ENCODE assay signal across 8 cellular contexts in genomic region chr7:75092892-75093249, GRCh38. TPM values are rescaled to one million over a fixed set of nuclear protein-coding genes. Genes with fewer than 3 reads are reported as not detected.
DNase-seq lines count a peak whose midpoint lies in the region; ATAC-seq and TF ChIP-seq lines count a peak whose summit lies in the region.
"Not testable (repeated sequence)": the region's sequence is repeated elsewhere in the genome, so short reads cannot be mapped to it uniquely, and the experiment has no call there.

No MANE protein-coding gene starts in this region.

- H3K4me1 ChIP-seq in CD4-positive, CD25-positive, alpha-beta regulatory T cell (ENCODE audit: control insufficient read depth, insufficient read depth, low read length, poor library complexity, severe bottlenecking); gastroesophageal sphincter; neuron (ENCODE audit: insufficient read depth, low read length): not testable (repeated sequence)

- not testable (repeated sequence) for H3K36me3 ChIP-seq in CD4-positive, CD25-positive, alpha-beta regulatory T cell (ENCODE audit: control insufficient read depth, insufficient read depth, low read length); gastroesophageal sphincter; neuron (ENCODE audit: insufficient read depth, low read length)

- ATAC-seq in CD4-positive, CD25-positive, alpha-beta regulatory T cell (ENCODE audit: low read depth in 2 of 2): peak; percentile 98 to 99
- peak; percentile 95 for ATAC-seq in GM21390 (IDR thresholded peaks at IDR 0.05; ENCODE audit: unreplicated experiment)
- peak; percentile 90 for ATAC-seq in HG03196 (IDR thresholded peaks at IDR 0.05; ENCODE audit: unreplicated experiment)
- peak; percentile 99 for ATAC-seq in gastroesophageal sphincter

- H3K4me3 ChIP-seq in CD4-positive, CD25-positive, alpha-beta regulatory T cell (ENCODE audit: low read depth, low read length): not testable (repeated sequence)
- H3K4me3 ChIP-seq in gastroesophageal sphincter: peak overlapping the region; percentile 46 to 62
- H3K4me3 ChIP-seq in neuron (ENCODE audit: low read length): peak overlapping the region; percentile 48

- H3K4me1 Mint-ChIP-seq in CD4-positive, CD25-positive, alpha-beta regulatory T cell; activated naive CD4-positive, alpha-beta T cell treated with anti-CD3 and anti-CD28 coated beads, Interleukin-2, amount 10 ng/mL, durations not matched to agents 7 days and 5 days: not testable (repeated sequence)

- not testable (repeated sequence) for TF ChIP-seq CTCF in gastroesophageal sphincter (IDR thresholded peaks at IDR 0.05)

- not testable (repeated sequence) for H3K9me3 ChIP-seq in CD4-positive, CD25-positive, alpha-beta regulatory T cell (ENCODE audit: control insufficient read depth in 2 of 2, low read length in 2 of 2); gastroesophageal sphincter; neuron (ENCODE audit: low read length)

- H3K27ac ChIP-seq in CD4-positive, CD25-positive, alpha-beta regulatory T cell (ENCODE audit: insufficient read depth, low read length, poor library complexity, severe bottlenecking): peak overlapping the region; percentile 78
- peak overlapping the region; percentile 81 to 99 (median 92) for H3K27ac ChIP-seq in gastroesophageal sphincter

- not testable (repeated sequence) for H3K36me3 Mint-ChIP-seq in CD4-positive, CD25-positive, alpha-beta regulatory T cell; activated naive CD4-positive, alpha-beta T cell treated with anti-CD3 and anti-CD28 coated beads, Interleukin-2, amount 10 ng/mL, durations not matched to agents 7 days and 5 days

- not testable (repeated sequence) for H3K27me3 Mint-ChIP-seq in CD4-positive, CD25-positive, alpha-beta regulatory T cell; activated naive CD4-positive, alpha-beta T cell treated with anti-CD3 and anti-CD28 coated beads, Interleukin-2, amount 10 ng/mL, durations not matched to agents 7 days and 5 days

- not testable (repeated sequence) for H3K27me3 ChIP-seq in CD4-positive, CD25-positive, alpha-beta regulatory T cell (ENCODE audit: control insufficient read depth, insufficient read depth, low read length); gastroesophageal sphincter; neuron (ENCODE audit: insufficient read depth, low read length)

- TF ChIP-seq EP300 in gastroesophageal sphincter (IDR thresholded peaks at IDR 0.05): not testable (repeated sequence)

- DNase-seq in CD4-positive, CD25-positive, alpha-beta regulatory T cell: peak in 2 of 3 donors; percentile 87 to 93
- peak; percentile 93 for DNase-seq in T-helper 22 cell (ENCODE audit: low read depth)
- peak; percentile 93 for DNase-seq in activated naive CD4-positive, alpha-beta T cell treated with anti-CD3 and anti-CD28 coated beads, Interleukin-2, amount 10 ng/mL, durations not matched to agents 7 days and 5 days
- peak; percentile 82 to 87 for DNase-seq in stimulated activated CD8-positive, alpha-beta memory T cell treated with anti-CD3 and anti-CD28 coated beads, Interleukin-2, amount 100 ng/mL, for 1 hour (ENCODE audit: low read depth in 2 of 2)

- H3K4me3 Mint-ChIP-seq in CD4-positive, CD25-positive, alpha-beta regulatory T cell; activated naive CD4-positive, alpha-beta T cell treated with anti-CD3 and anti-CD28 coated beads, Interleukin-2, amount 10 ng/mL, durations not matched to agents 7 days and 5 days: not testable (repeated sequence)

- CTCF ChIA-PET in activated naive CD4-positive, alpha-beta T cell treated with anti-CD3 and anti-CD28 coated beads, Interleukin-2, amount 10 ng/mL, durations not matched to agents 7 days and 5 days (lab: Charles Lee): not testable (repeated sequence)

- H3K27ac Mint-ChIP-seq in CD4-positive, CD25-positive, alpha-beta regulatory T cell; activated naive CD4-positive, alpha-beta T cell treated with anti-CD3 and anti-CD28 coated beads, Interleukin-2, amount 10 ng/mL, durations not matched to agents 7 days and 5 days: not testable (repeated sequence)

- not testable (repeated sequence) for TF ChIP-seq POLR2A in gastroesophageal sphincter (IDR thresholded peaks at IDR 0.05)

- not testable (repeated sequence) for H3K9me3 Mint-ChIP-seq in CD4-positive, CD25-positive, alpha-beta regulatory T cell; activated naive CD4-positive, alpha-beta T cell treated with anti-CD3 and anti-CD28 coated beads, Interleukin-2, amount 10 ng/mL, durations not matched to agents 7 days and 5 days

- not testable (repeated sequence) for H2AFZ ChIP-seq in neuron (ENCODE audit: low read depth, low read length)

- WGBS in gastroesophageal sphincter (ENCODE audit: low coverage in 1 of 2), 2 donors: no CpG with 5 or more reads among the region's 41 CpGs

RNA-seq across cellular contexts. Expression of gene GTF2IRD2B, which starts 0.5 kb away (rescaled TPM):
- 38.7 TPM for total RNA-seq in CD4-positive, CD25-positive, alpha-beta regulatory T cell
- polyA plus RNA-seq in CD4-positive, CD25-positive, alpha-beta regulatory T cell: 10 to 100 TPM; 23.1 to 39.1 (median 25.8) TPM
- total RNA-seq in gastroesophageal sphincter: 100 to 1,000 TPM in 1 of 4 donors, 10 to 100 TPM in 3; 60.1 to 106 (median 71.2) TPM

RNA-seq across cellular contexts. Expression of gene RCC1L, which starts 19.3 kb away (rescaled TPM):
- 24.2 TPM for total RNA-seq in CD4-positive, CD25-positive, alpha-beta regulatory T cell
- 10 to 100 TPM; 35.9 to 45.7 (median 38.8) TPM for polyA plus RNA-seq in CD4-positive, CD25-positive, alpha-beta regulatory T cell
- total RNA-seq in gastroesophageal sphincter: 10 to 100 TPM; 49.5 to 75.0 (median 60.8) TPM
